Comparison of ENCODE assay signal across 1 cellular context in the genomic region with DNA sequence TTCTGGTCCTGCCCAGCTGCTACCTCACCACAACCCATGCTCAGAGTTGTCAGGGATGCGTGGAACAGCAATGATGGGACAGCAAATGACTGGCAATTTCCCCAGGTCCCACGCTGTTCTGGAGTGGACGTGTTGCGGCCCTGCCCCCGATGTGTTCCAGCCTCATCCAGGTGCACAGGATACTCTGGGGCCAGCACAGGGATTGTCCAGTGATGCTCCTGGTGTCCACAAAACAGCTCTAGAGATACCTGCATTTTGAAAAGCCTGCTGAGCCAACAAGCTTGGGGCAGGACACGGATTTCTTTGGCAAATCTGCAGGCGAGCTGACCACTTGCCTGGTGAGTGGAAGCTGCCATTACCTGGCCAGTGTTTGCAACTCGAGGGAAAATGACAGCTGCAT.
TF ChIP-seq lines count a peak whose summit lies in the region.

No MANE protein-coding gene starts in this region.

TF ChIP-seq in SK-N-SH, 30 proteins besides CTCF, POLR2A, EP300 and RAD21 (continued from another document):
- TF ChIP-seq, protein P1, sequence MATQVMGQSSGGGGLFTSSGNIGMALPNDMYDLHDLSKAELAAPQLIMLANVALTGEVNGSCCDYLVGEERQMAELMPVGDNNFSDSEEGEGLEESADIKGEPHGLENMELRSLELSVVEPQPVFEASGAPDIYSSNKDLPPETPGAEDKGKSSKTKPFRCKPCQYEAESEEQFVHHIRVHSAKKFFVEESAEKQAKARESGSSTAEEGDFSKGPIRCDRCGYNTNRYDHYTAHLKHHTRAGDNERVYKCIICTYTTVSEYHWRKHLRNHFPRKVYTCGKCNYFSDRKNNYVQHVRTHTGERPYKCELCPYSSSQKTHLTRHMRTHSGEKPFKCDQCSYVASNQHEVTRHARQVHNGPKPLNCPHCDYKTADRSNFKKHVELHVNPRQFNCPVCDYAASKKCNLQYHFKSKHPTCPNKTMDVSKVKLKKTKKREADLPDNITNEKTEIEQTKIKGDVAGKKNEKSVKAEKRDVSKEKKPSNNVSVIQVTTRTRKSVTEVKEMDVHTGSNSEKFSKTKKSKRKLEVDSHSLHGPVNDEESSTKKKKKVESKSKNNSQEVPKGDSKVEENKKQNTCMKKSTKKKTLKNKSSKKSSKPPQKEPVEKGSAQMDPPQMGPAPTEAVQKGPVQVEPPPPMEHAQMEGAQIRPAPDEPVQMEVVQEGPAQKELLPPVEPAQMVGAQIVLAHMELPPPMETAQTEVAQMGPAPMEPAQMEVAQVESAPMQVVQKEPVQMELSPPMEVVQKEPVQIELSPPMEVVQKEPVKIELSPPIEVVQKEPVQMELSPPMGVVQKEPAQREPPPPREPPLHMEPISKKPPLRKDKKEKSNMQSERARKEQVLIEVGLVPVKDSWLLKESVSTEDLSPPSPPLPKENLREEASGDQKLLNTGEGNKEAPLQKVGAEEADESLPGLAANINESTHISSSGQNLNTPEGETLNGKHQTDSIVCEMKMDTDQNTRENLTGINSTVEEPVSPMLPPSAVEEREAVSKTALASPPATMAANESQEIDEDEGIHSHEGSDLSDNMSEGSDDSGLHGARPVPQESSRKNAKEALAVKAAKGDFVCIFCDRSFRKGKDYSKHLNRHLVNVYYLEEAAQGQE (IDR thresholded peaks at IDR 0.05; ENCODE audit: low read depth, low read length), result no peak
- TF ChIP-seq, protein P2, sequence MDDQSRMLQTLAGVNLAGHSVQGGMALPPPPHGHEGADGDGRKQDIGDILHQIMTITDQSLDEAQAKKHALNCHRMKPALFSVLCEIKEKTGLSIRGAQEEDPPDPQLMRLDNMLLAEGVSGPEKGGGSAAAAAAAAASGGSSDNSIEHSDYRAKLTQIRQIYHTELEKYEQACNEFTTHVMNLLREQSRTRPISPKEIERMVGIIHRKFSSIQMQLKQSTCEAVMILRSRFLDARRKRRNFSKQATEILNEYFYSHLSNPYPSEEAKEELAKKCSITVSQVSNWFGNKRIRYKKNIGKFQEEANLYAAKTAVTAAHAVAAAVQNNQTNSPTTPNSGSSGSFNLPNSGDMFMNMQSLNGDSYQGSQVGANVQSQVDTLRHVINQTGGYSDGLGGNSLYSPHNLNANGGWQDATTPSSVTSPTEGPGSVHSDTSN (IDR thresholded peaks at IDR 0.05), result no peak
- TF ChIP-seq FOXM1 (IDR thresholded peaks at IDR 0.05; ENCODE audit: low read depth) (no peak), NRF1 (IDR thresholded peaks at IDR 0.05; ENCODE audit: low read depth, low read length) (no peak), EZH2phosphoT487 (IDR thresholded peaks at IDR 0.05; ENCODE audit: borderline replicate concordance, low read depth) (no peak), FOSL2 (IDR thresholded peaks at IDR 0.05; ENCODE audit: borderline replicate concordance, low read depth) (no peak), ELF1 (IDR thresholded peaks at IDR 0.05) (no peak), SIN3A (IDR thresholded peaks at IDR 0.05; ENCODE audit: borderline replicate concordance, low read depth, low read length) (no peak), TAF1 (IDR thresholded peaks at IDR 0.05; ENCODE audit: borderline replicate concordance, low read depth, low read length) (no peak)
- TF ChIP-seq, protein P3, sequence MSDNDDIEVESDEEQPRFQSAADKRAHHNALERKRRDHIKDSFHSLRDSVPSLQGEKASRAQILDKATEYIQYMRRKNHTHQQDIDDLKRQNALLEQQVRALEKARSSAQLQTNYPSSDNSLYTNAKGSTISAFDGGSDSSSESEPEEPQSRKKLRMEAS (IDR thresholded peaks at IDR 0.05; ENCODE audit: low read depth), result no peak
TF ChIP-seq in SK-N-SH: peak in this region for 0.
